Comparison of ENCODE assay signal across 27 cellular contexts in genomic region chr12:127781336-127781735, GRCh38.
"Had no signal": no experiment of that assay in that cellular context is flagged by ENCODE, and none has a peak within 500 bp of the region (broad histone marks: within the 10 kb centered on the region; RNA-seq: fewer than 3 reads in every experiment).

No MANE protein-coding gene starts in this region.

- H3K4me1 ChIP-seq: heart right ventricle, left lung, spleen, testis had no signal

- H3K9me3 ChIP-seq: ascending aorta, esophagus muscularis mucosa, heart right ventricle, left lung, testis had no signal

- DNase-seq: activated CD4-positive, alpha-beta memory T cell treated with anti-CD3 and anti-CD28 coated beads for 36 hours; activated CD4-positive, alpha-beta T cell treated with anti-CD3 and anti-CD28 coated beads, Interleukin-2, amount 10 ng/mL, durations not matched to agents 24 days and 14 days; activated CD4-positive, CD25-positive, alpha-beta regulatory T cell treated with anti-CD3 and anti-CD28 coated beads, Interleukin-2, amount 50 U/mL, for 72 hours; activated CD8-positive, alpha-beta memory T cell treated with anti-CD3 and anti-CD28 coated beads, Interleukin-2, amount 50 U/mL, for 4 hours; activated gamma-delta T cell; activated naive CD4-positive, alpha-beta T cell treated with anti-CD3 and anti-CD28 coated beads, Interleukin-2, amount 10 ng/mL, durations not matched to agents 7 days and 5 days; activated naive CD8-positive, alpha-beta T cell treated with anti-CD3 and anti-CD28 coated beads, Interleukin-2, amount 10 ng/mL, durations not matched to agents 7 days and 5 days; activated T-cell treated with anti-CD3 and anti-CD28 coated beads, Interleukin-2, amount 50 U/mL, for 1 hour; endodermal cell; foreskin melanocyte; heart right ventricle; kidney glomerular epithelial cell; left lung; mesendoderm; posterior cingulate gyrus; right cardiac atrium; spleen; stimulated activated naive CD4-positive, alpha-beta T cell treated with Interleukin-2 at 50 U/mL for 16 hours; T-helper 17 cell; T1000; testis; trophoblast cell had no signal

- H3K4me3 ChIP-seq: ascending aorta, cardiac muscle cell, esophagus muscularis mucosa, heart right ventricle, left lung, lung, spleen, testis had no signal

- H3K36me3 ChIP-seq: ascending aorta, cardiac muscle cell, esophagus muscularis mucosa, heart right ventricle, left lung, spleen had no signal

- ATAC-seq: heart right ventricle; left lung; natural killer cell treated with Interleukin-12 subunit alpha and Interleukin-12 subunit beta and Interleukin-15 and Interleukin-18, amount 100 ng/mL, for 72 hours; right cardiac atrium; T-helper 17 cell had no signal
